22 cellular contexts compared by ENCODE assay signal in genomic region chr5:66001952-66002351, GRCh38.
"Had no signal": no experiment of that assay in that cellular context is flagged by ENCODE, and none has a peak within 500 bp of the region (broad histone marks: within the 10 kb centered on the region; RNA-seq: fewer than 3 reads in every experiment).

No MANE protein-coding gene starts in this region.

- H3K4me3 Mint-ChIP-seq: activated CD4-positive, alpha-beta memory T cell treated with anti-CD3 and anti-CD28 coated beads, Interleukin-2, amount 10 ng/mL, durations not matched to agents 7 days and 5 days; activated CD4-positive, alpha-beta T cell treated with anti-CD3 and anti-CD28 coated beads, Interleukin-2, amount 10 ng/mL, durations not matched to agents 7 days and 5 days; activated T-cell treated with anti-CD3 and anti-CD28 coated beads, Interleukin-2, amount 50 U/mL, for 4 hours; endodermal cell; stimulated activated effector memory CD8-positive, alpha-beta T cell treated with anti-CD3 and anti-CD28 coated beads, Interleukin-12 subunit alpha, Interleukin-12 subunit beta, amount 100 ng/mL, for 72 hours; WTC11 had no signal

- H3K27ac Mint-ChIP-seq: activated CD4-positive, alpha-beta memory T cell treated with anti-CD3 and anti-CD28 coated beads, Interleukin-2, amount 10 ng/mL, durations not matched to agents 7 days and 5 days; activated CD4-positive, alpha-beta T cell treated with anti-CD3 and anti-CD28 coated beads, Interleukin-2, amount 10 ng/mL, durations not matched to agents 7 days and 5 days; activated T-helper 2 cell treated with anti-CD3 and anti-CD28 coated beads, Interferon-gamma antibody, Interleukin-2, Interleukin-4, amounts not matched to agents 10 μg/mL and 5 μg/mL and 100 μg/mL, durations not matched to agents 14 hours and 24 hours and 36 hours; endodermal cell; stimulated activated effector memory CD8-positive, alpha-beta T cell treated with anti-CD3 and anti-CD28 coated beads, Interleukin-12 subunit alpha, Interleukin-12 subunit beta, amount 100 ng/mL, for 72 hours; WTC11 had no signal

- ATAC-seq: esophagus mucosa, heart left ventricle, left lung, lower lobe of right lung, sciatic nerve, WTC11 had no signal

- H3K9me3 Mint-ChIP-seq: activated T-cell treated with anti-CD3 and anti-CD28 coated beads, Interleukin-2, amount 50 U/mL, for 4 hours; stimulated activated effector memory CD8-positive, alpha-beta T cell treated with anti-CD3 and anti-CD28 coated beads, Interleukin-12 subunit alpha, Interleukin-12 subunit beta, amount 100 ng/mL, for 72 hours had no signal

- DNase-seq: activated CD4-positive, alpha-beta memory T cell treated with anti-CD3 and anti-CD28 coated beads, Interleukin-2, amount 10 ng/mL, durations not matched to agents 7 days and 5 days; activated CD4-positive, alpha-beta T cell treated with anti-CD3 and anti-CD28 coated beads for 1 hour; activated CD4-positive, alpha-beta T cell treated with anti-CD3 and anti-CD28 coated beads, Interleukin-2, amount 10 ng/mL, durations not matched to agents 7 days and 5 days; activated naive CD4-positive, alpha-beta T cell; activated T-cell treated with anti-CD3 and anti-CD28 coated beads, Interleukin-2, amount 50 U/mL, for 4 hours; amygdala; caudate nucleus; endodermal cell; foreskin fibroblast; heart left ventricle; left lung; lower lobe of right lung; mesendoderm; ovary; retina; stimulated activated CD4-positive, alpha-beta T cell treated with anti-CD3 and anti-CD28 coated beads, Interleukin-12 subunit alpha, Interleukin-12 subunit beta, amount 100 ng/mL, for 4 hours; stimulated activated CD4-positive, alpha-beta T cell treated with anti-CD3 and anti-CD28 coated beads, Interleukin-4, amount 100 ng/mL, for 24 hours had no signal

- H3K27me3 Mint-ChIP-seq: activated CD4-positive, alpha-beta memory T cell treated with anti-CD3 and anti-CD28 coated beads, Interleukin-2, amount 10 ng/mL, durations not matched to agents 7 days and 5 days; activated CD4-positive, alpha-beta T cell treated with anti-CD3 and anti-CD28 coated beads, Interleukin-2, amount 10 ng/mL, durations not matched to agents 7 days and 5 days had no signal
